ENCODE assay signal across 21 cellular contexts in genomic region chr18:59039449-59039848, GRCh38.
A peak's percentile ranks its signal among the peaks of the same experiment; 100 is the strongest.
DNase-seq lines count a peak whose midpoint lies in the region; ATAC-seq, FAIRE-seq and TF ChIP-seq lines count a peak whose summit lies in the region.
"Had no signal": no experiment of that assay in that cellular context is flagged by ENCODE, and none has a peak within 500 bp of the region (broad histone marks: within the 10 kb centered on the region; RNA-seq: fewer than 3 reads in every experiment).

No MANE protein-coding gene starts in this region.

- peaks cover 14% of the 10 kb centered on the region for H3K9me3 Mint-ChIP-seq in activated CD4-positive, alpha-beta memory T cell treated with anti-CD3 and anti-CD28 coated beads for 36 hours
- H3K9me3 Mint-ChIP-seq in activated CD4-positive, alpha-beta memory T cell treated with anti-CD3 and anti-CD28 coated beads, Interleukin-2, amount 10 ng/mL, durations not matched to agents 7 days and 5 days: no peaks in the 10 kb centered on the region
- H3K9me3 Mint-ChIP-seq in neural progenitor cell: no peaks in the 10 kb centered on the region
- H3K9me3 Mint-ChIP-seq: CD8-positive, alpha-beta T cell; H9; HFFc6 had no signal

- no peak overlapping the region for H3K4me2 ChIP-seq in neural progenitor cell

- H3K4me1 Mint-ChIP-seq in activated CD4-positive, alpha-beta memory T cell treated with anti-CD3 and anti-CD28 coated beads for 36 hours (ENCODE audit: low read depth): peaks cover 19% of the 10 kb centered on the region
- peaks cover 9% of the 10 kb centered on the region for H3K4me1 Mint-ChIP-seq in activated CD4-positive, alpha-beta memory T cell treated with anti-CD3 and anti-CD28 coated beads, Interleukin-2, amount 10 ng/mL, durations not matched to agents 7 days and 5 days
- H3K4me1 Mint-ChIP-seq in neural progenitor cell: peaks cover 14% of the 10 kb centered on the region

- H4K20me1 ChIP-seq in neural progenitor cell (ENCODE audit: low read depth): no peaks in the 10 kb centered on the region

- no peak for ATAC-seq in left cardiac atrium
- ATAC-seq: CD8-positive, alpha-beta T cell; Right ventricle myocardium inferior had no signal

- no peak overlapping the region for H3K4me3 ChIP-seq in neural progenitor cell
- H3K4me3 ChIP-seq: GM12878, GM23248 had no signal

- H3K36me3 ChIP-seq in neural progenitor cell: no peaks in the 10 kb centered on the region

- no peak overlapping the region for H2AFZ ChIP-seq in neural progenitor cell (replicated peaks)
- H2AFZ ChIP-seq: GM23248 had no signal

- intact Hi-C loops in activated CD4-positive, alpha-beta memory T cell treated with anti-CD3 and anti-CD28 coated beads for 36 hours (cut with micrococcal nuclease): loop anchor here (10.0 kb wide), 1 partner anchor 915 kb away; no protein-coding TSS in a partner anchor
- intact Hi-C loops in cardiac septum (cut with DNase I) (no loop called here), left cardiac atrium (cut with DNase I) (no loop called here)

- FAIRE-seq in urothelium cell line (lab: Jason Lieb, UNC): no peak
- FAIRE-seq: GM12878 had no signal

- no peak overlapping the region for H3K4me3 Mint-ChIP-seq in activated CD4-positive, alpha-beta memory T cell treated with anti-CD3 and anti-CD28 coated beads for 36 hours
- no peak overlapping the region for H3K4me3 Mint-ChIP-seq in activated CD4-positive, alpha-beta memory T cell treated with anti-CD3 and anti-CD28 coated beads, Interleukin-2, amount 10 ng/mL, durations not matched to agents 7 days and 5 days
- H3K4me3 Mint-ChIP-seq in neural progenitor cell: no peak overlapping the region
- H3K4me3 Mint-ChIP-seq: CD8-positive, alpha-beta T cell; H9; HFFc6 had no signal

- H3K27ac ChIP-seq in neural progenitor cell: no peak overlapping the region
- H3K27ac ChIP-seq: GM23248 had no signal

- POLR2A ChIA-PET in activated CD4-positive, alpha-beta memory T cell treated with anti-CD3 and anti-CD28 coated beads for 36 hours (lab: Charles Lee): interaction anchor here (1.2 kb wide), 1 partner anchor 497 kb away, joined by 3 read pairs; no protein-coding TSS in a partner anchor
- POLR2A ChIA-PET in activated CD4-positive, alpha-beta memory T cell treated with anti-CD3 and anti-CD28 coated beads, Interleukin-2, amount 10 ng/mL, durations not matched to agents 7 days and 5 days (lab: Charles Lee): no interaction called here

- H3F3A ChIP-seq in neural progenitor cell (ENCODE audit: low read depth): no peaks in the 10 kb centered on the region

- TF ChIP-seq CTCF in neural progenitor cell (IDR thresholded peaks at IDR 0.05): no peak

- DNase-seq in activated CD4-positive, alpha-beta memory T cell treated with anti-CD3 and anti-CD28 coated beads for 36 hours: no peak
- DNase-seq in activated CD4-positive, alpha-beta memory T cell treated with anti-CD3 and anti-CD28 coated beads, Interleukin-2, amount 10 ng/mL, durations not matched to agents 7 days and 5 days: no peak
- DNase-seq in cardiac septum (ENCODE audit: low spot score): peak; percentile 50
- no peak for DNase-seq in left cardiac atrium
- no peak for DNase-seq in neural progenitor cell (ENCODE audit: low spot score)
- no peak for DNase-seq in urothelium cell line (ENCODE audit: low spot score)
- DNase-seq in RPMI8226: no peak
- DNase-seq: AML-193; C1 segment of cervical spinal cord; CD8-positive, alpha-beta T cell; DND-41; GM23248; H9; HFFc6; Karpas-422; NCI-H1694; NCI-H446 treated with DMSO at 0.1 percent for 48 hours; NCI-H526 treated with DMSO at 0.1 percent for 48 hours; OCI-M1 had no signal

- no peaks in the 10 kb centered on the region for H3K9me3 ChIP-seq in neural progenitor cell (ENCODE audit: low read depth)

- no peak overlapping the region for H3K9ac ChIP-seq in neural progenitor cell
- H3K9ac ChIP-seq: GM23248 had no signal

- no peaks in the 10 kb centered on the region for H3K79me2 ChIP-seq in neural progenitor cell (ENCODE audit: low read depth)

- no peaks in the 10 kb centered on the region for H3K36me3 Mint-ChIP-seq in activated CD4-positive, alpha-beta memory T cell treated with anti-CD3 and anti-CD28 coated beads for 36 hours
- H3K36me3 Mint-ChIP-seq in activated CD4-positive, alpha-beta memory T cell treated with anti-CD3 and anti-CD28 coated beads, Interleukin-2, amount 10 ng/mL, durations not matched to agents 7 days and 5 days (ENCODE audit: low read depth): no peaks in the 10 kb centered on the region
- H3K36me3 Mint-ChIP-seq in neural progenitor cell: no peaks in the 10 kb centered on the region
- H3K36me3 Mint-ChIP-seq: CD8-positive, alpha-beta T cell had no signal

- peak overlapping the region; percentile 47 for H3K27ac Mint-ChIP-seq in activated CD4-positive, alpha-beta memory T cell treated with anti-CD3 and anti-CD28 coated beads for 36 hours
- H3K27ac Mint-ChIP-seq in activated CD4-positive, alpha-beta memory T cell treated with anti-CD3 and anti-CD28 coated beads, Interleukin-2, amount 10 ng/mL, durations not matched to agents 7 days and 5 days: no peak overlapping the region
- peak overlapping the region; percentile 3 for H3K27ac Mint-ChIP-seq in neural progenitor cell
- H3K27ac Mint-ChIP-seq: CD8-positive, alpha-beta T cell; H9; HFFc6 had no signal

- H3K27me3 ChIP-seq in neural progenitor cell: no peaks in the 10 kb centered on the region

- H3K4me1 ChIP-seq in neural progenitor cell: no peaks in the 10 kb centered on the region

- peaks cover 5% of the 10 kb centered on the region for H3K27me3 Mint-ChIP-seq in activated CD4-positive, alpha-beta memory T cell treated with anti-CD3 and anti-CD28 coated beads for 36 hours
- no peaks in the 10 kb centered on the region for H3K27me3 Mint-ChIP-seq in activated CD4-positive, alpha-beta memory T cell treated with anti-CD3 and anti-CD28 coated beads, Interleukin-2, amount 10 ng/mL, durations not matched to agents 7 days and 5 days
- H3K27me3 Mint-ChIP-seq in neural progenitor cell (ENCODE audit: insufficient read depth, low read depth): peaks cover 9% of the 10 kb centered on the region

- CTCF ChIA-PET in activated CD4-positive, alpha-beta memory T cell treated with anti-CD3 and anti-CD28 coated beads for 36 hours (lab: Charles Lee): no interaction called here
- CTCF ChIA-PET in activated CD4-positive, alpha-beta memory T cell treated with anti-CD3 and anti-CD28 coated beads, Interleukin-2, amount 10 ng/mL, durations not matched to agents 7 days and 5 days (lab: Charles Lee): interaction anchor here (1.0 to 1.2 kb wide), 2 partner anchors 46 to 271 kb away, joined by 3 to 4 read pairs; no protein-coding TSS in a partner anchor
